9 cellular contexts compared by ENCODE assay signal in genomic region chr1:145892486-145893087, GRCh38. TPM values are rescaled to one million over a fixed set of nuclear protein-coding genes. Genes with fewer than 3 reads are reported as not detected.
DNase-seq lines count a peak whose midpoint lies in the region; ATAC-seq and TF ChIP-seq lines count a peak whose summit lies in the region.
"Had no signal": no experiment of that assay in that cellular context is flagged by ENCODE, and none has a peak within 500 bp of the region (broad histone marks: within the 10 kb centered on the region; RNA-seq: fewer than 3 reads in every experiment).

No MANE protein-coding gene starts in this region.

- TF ChIP-seq CTCF in fibroblast of pulmonary artery (IDR thresholded peaks at IDR 0.05; ENCODE audit: low read length, missing control alignments) (no peak), psoas muscle (IDR thresholded peaks at IDR 0.05) (no peak)
- TF ChIP-seq CTCF in activated CD8-positive, alpha-beta T cell treated with anti-CD3 and anti-CD28 coated beads for 36 hours (IDR thresholded peaks at IDR 0.05), result no peak

- CTCF ChIA-PET in activated CD8-positive, alpha-beta T cell treated with anti-CD3 and anti-CD28 coated beads for 36 hours (lab: Charles Lee), result interaction anchor here (1.0 to 3.6 kb wide), 26 partner anchors 8 to 140 kb away, joined by 3 to 43 read pairs (median 6); partner anchors contain the start of genes ITGA10, NUDT17 and PEX11B

- H3K9me3 Mint-ChIP-seq in activated CD8-positive, alpha-beta T cell treated with anti-CD3 and anti-CD28 coated beads for 36 hours, result no peaks in the 10 kb centered on the region
- H3K9me3 Mint-ChIP-seq: T-helper 2 cell treated with Interferon-gamma antibody and Interleukin-4, amounts not matched to agents 5 μg/mL and 100 μg/mL, for 36 hours had no signal

- no peak overlapping the region for H3K4me3 Mint-ChIP-seq in activated CD8-positive, alpha-beta T cell treated with anti-CD3 and anti-CD28 coated beads for 36 hours
- H3K4me3 Mint-ChIP-seq: T-helper 2 cell treated with Interferon-gamma antibody and Interleukin-4, amounts not matched to agents 5 μg/mL and 100 μg/mL, for 36 hours had no signal

- no peaks in the 10 kb centered on the region for H3K27me3 Mint-ChIP-seq in activated CD8-positive, alpha-beta T cell treated with anti-CD3 and anti-CD28 coated beads for 36 hours

- ATAC-seq in SK-N-SH treated with all-trans-retinoic acid at 6 μM for 48 hours (peak; percentile 27), psoas muscle (peak in 1 of 4 donors; percentile 16), GM19463 (IDR thresholded peaks at IDR 0.05; ENCODE audit: unreplicated experiment) (no peak)
- ATAC-seq in activated CD8-positive, alpha-beta T cell treated with anti-CD3 and anti-CD28 coated beads for 36 hours, result no peak

- DNase-seq in DMS79 (lab: John Stamatoyannopoulos, UW) (peak; percentile 20), fibroblast of pulmonary artery (ENCODE audit: low read depth) (peak; percentile 80), psoas muscle (no peak), NCI-H1105 (lab: John Stamatoyannopoulos, UW) (no peak), T1000 (lab: John Stamatoyannopoulos, UW) (no peak)
- DNase-seq in activated CD8-positive, alpha-beta T cell treated with anti-CD3 and anti-CD28 coated beads for 36 hours, result no peak

- peak overlapping the region; percentile 88 for H3K27ac ChIP-seq in psoas muscle

- intact Hi-C loops in psoas muscle (cut with DNase I), result loop anchor here (1.0 to 5.0 kb wide), 4 partner anchors 18 to 120 kb away; partner anchors contain the start of gene ITGA10 (in 1 of the 2)
- intact Hi-C loops in activated CD8-positive, alpha-beta T cell treated with anti-CD3 and anti-CD28 coated beads for 36 hours (cut with micrococcal nuclease), result no loop called here

- POLR2A ChIA-PET in activated CD8-positive, alpha-beta T cell treated with anti-CD3 and anti-CD28 coated beads for 36 hours (lab: Charles Lee), result interaction anchor here (1.3 kb wide), 1 partner anchor 46 kb away, joined by 3 read pairs; no protein-coding TSS in a partner anchor

- no peaks in the 10 kb centered on the region for H3K36me3 Mint-ChIP-seq in activated CD8-positive, alpha-beta T cell treated with anti-CD3 and anti-CD28 coated beads for 36 hours (ENCODE audit: low read depth)

- peak overlapping the region; percentile 2 for H3K4me3 ChIP-seq in fibroblast of pulmonary artery (replicated peaks; ENCODE audit: low read depth, low read length)
- H3K4me3 ChIP-seq in psoas muscle, result peak overlapping the region; percentile 51

- no peak overlapping the region for H3K27ac Mint-ChIP-seq in activated CD8-positive, alpha-beta T cell treated with anti-CD3 and anti-CD28 coated beads for 36 hours
- H3K27ac Mint-ChIP-seq: T-helper 2 cell treated with Interferon-gamma antibody and Interleukin-4, amounts not matched to agents 5 μg/mL and 100 μg/mL, for 36 hours had no signal

- H3K9me3 ChIP-seq in psoas muscle, result no peaks in the 10 kb centered on the region

- no peaks in the 10 kb centered on the region for H3K36me3 ChIP-seq in psoas muscle (ENCODE audit: insufficient read depth in 1 of 2, low read depth in 1 of 2)

- no peaks in the 10 kb centered on the region for H3K4me1 Mint-ChIP-seq in activated CD8-positive, alpha-beta T cell treated with anti-CD3 and anti-CD28 coated beads for 36 hours (ENCODE audit: low read depth)

- WGBS in psoas muscle, 3 donors, result 51 to 63% (median 58%) methylated on average over 3 of the region's 3 CpGs

- peaks cover 32% of the 10 kb centered on the region for H3K4me1 ChIP-seq in psoas muscle

- no peaks in the 10 kb centered on the region for H3K27me3 ChIP-seq in psoas muscle (ENCODE audit: insufficient read depth in 3 of 3, low read length in 2 of 3)

TF ChIP-seq in SK-N-SH treated with all-trans-retinoic acid at 6 μM for 48 hours, 23 proteins besides CTCF, POLR2A, EP300 and RAD21:
- no peak for TF ChIP-seq TOX (CRISPR knock-in tag; IDR thresholded peaks at IDR 0.05; ENCODE audit: borderline replicate concordance)
- TF ChIP-seq CREB5 (CRISPR knock-in tag; IDR thresholded peaks at IDR 0.05; ENCODE audit: low read depth), result no peak
- TF ChIP-seq ZC3H10 (CRISPR knock-in tag; IDR thresholded peaks at IDR 0.05), result no peak
- no peak for TF ChIP-seq SNAI2 (CRISPR knock-in tag; IDR thresholded peaks at IDR 0.05)
- TF ChIP-seq POU6F1 (CRISPR knock-in tag; IDR thresholded peaks at IDR 0.05; ENCODE audit: borderline replicate concordance, low read depth), result no peak
- no peak for TF ChIP-seq ZNF565 (CRISPR knock-in tag; conservative IDR thresholded peaks at IDR 0.05; ENCODE audit: low read depth)
- no peak for TF ChIP-seq PPARA (CRISPR knock-in tag; IDR thresholded peaks at IDR 0.05; ENCODE audit: borderline replicate concordance)
- TF ChIP-seq ZNF70 (CRISPR knock-in tag; IDR thresholded peaks at IDR 0.05), result no peak
- TF ChIP-seq CSDC2 (CRISPR knock-in tag; IDR thresholded peaks at IDR 0.05), result no peak

RNA-seq across cellular contexts. Expression of gene ANKRD35, which starts 6.9 kb away (rescaled TPM):
- total RNA-seq in psoas muscle, result 1 to 10 TPM; 2.6 to 6.0 (median 4.6) TPM
- 10 to 100 TPM in 1 of 3 donors, 1 to 10 TPM in 2; 3.1 to 16.5 (median 7.8) TPM for polyA plus RNA-seq in psoas muscle
- total RNA-seq in activated CD8-positive, alpha-beta T cell treated with anti-CD3 and anti-CD28 coated beads for 36 hours, result under 1 TPM; 0.54 to 0.59 TPM

RNA-seq across cellular contexts. Expression of gene ITGA10, which starts 17.3 kb away (rescaled TPM):
- 10 to 100 TPM in 1 of 4 donors, 1 to 10 TPM in 3; 1.0 to 18.0 (median 5.4) TPM for total RNA-seq in psoas muscle
- 10 to 100 TPM in 1 of 3 donors, 1 to 10 TPM in 2; 1.4 to 24.8 (median 1.7) TPM for polyA plus RNA-seq in psoas muscle
- total RNA-seq in activated CD8-positive, alpha-beta T cell treated with anti-CD3 and anti-CD28 coated beads for 36 hours, result 1 to 10 TPM; 1.3 to 1.4 TPM

RNA-seq across cellular contexts. Expression of gene PEX11B, which starts 25.9 kb away (rescaled TPM):
- 10 to 100 TPM; 19.3 to 36.3 (median 23.1) TPM for total RNA-seq in psoas muscle
- polyA plus RNA-seq in psoas muscle, result 10 to 100 TPM; 22.8 to 34.8 (median 29.4) TPM
- 10 to 100 TPM; 25.8 to 26.3 TPM for total RNA-seq in activated CD8-positive, alpha-beta T cell treated with anti-CD3 and anti-CD28 coated beads for 36 hours

RNA-seq across cellular contexts. Expression of gene PIAS3, which starts 33.7 kb away (rescaled TPM):
- total RNA-seq in psoas muscle, result 10 to 100 TPM in 3 of 4 donors, 1 to 10 TPM in 1; 9.7 to 18.2 (median 15.3) TPM
- 10 to 100 TPM; 14.4 to 26.2 (median 19.1) TPM for polyA plus RNA-seq in psoas muscle
- total RNA-seq in activated CD8-positive, alpha-beta T cell treated with anti-CD3 and anti-CD28 coated beads for 36 hours, result 10 to 100 TPM; 17.9 to 18.9 TPM

RNA-seq across cellular contexts. Expression of gene RBM8A, which starts 34.7 kb away (rescaled TPM):
- total RNA-seq in psoas muscle, result 100 to 1,000 TPM in 3 of 4 donors, 10 to 100 TPM in 1; 82.9 to 254 (median 174) TPM
- polyA plus RNA-seq in psoas muscle, result 100 to 1,000 TPM; 193 to 527 (median 243) TPM
- total RNA-seq in activated CD8-positive, alpha-beta T cell treated with anti-CD3 and anti-CD28 coated beads for 36 hours, result 100 to 1,000 TPM; 261 to 269 TPM

Comparison
In these comparisons a context has a peak if more than half of its experiments do, and no peak if none do; other contexts are left out.
1. DNase-seq: peak in DMS79 (single experiment) and fibroblast of pulmonary artery (single experiment); none in psoas muscle (0 of 2), NCI-H1105 (single experiment), T1000 (single experiment) and activated CD8-positive, alpha-beta T cell treated with anti-CD3 and anti-CD28 coated beads for 36 hours (single experiment).